In genomic region chr20:31706607-31707257, GRCh38 we compare ENCODE assay signal across 13 cellular contexts. TPM values are rescaled to one million over a fixed set of nuclear protein-coding genes. Genes with fewer than 3 reads are reported as not detected.
A peak's percentile ranks its signal among the peaks of the same experiment; 100 is the strongest.
DNase-seq lines count a peak whose midpoint lies in the region; ATAC-seq and TF ChIP-seq lines count a peak whose summit lies in the region.
"Had no signal": no experiment of that assay in that cellular context is flagged by ENCODE, and none has a peak within 500 bp of the region (broad histone marks: within the 10 kb centered on the region; RNA-seq: fewer than 3 reads in every experiment).

No MANE protein-coding gene starts in this region.

- H3K27me3 ChIP-seq in foreskin keratinocyte (no peaks in the 10 kb centered on the region), subcutaneous abdominal adipose tissue (ENCODE audit: control insufficient read depth in 5 of 5, insufficient read depth in 4 of 5, low read length in 5 of 5) (no peaks in the 10 kb centered on the region)

- no peak overlapping the region for H3K4me3 ChIP-seq in subcutaneous abdominal adipose tissue (ENCODE audit: low read depth in 1 of 5, low read length in 5 of 5)
- H3K4me3 ChIP-seq: SK-N-MC had no signal

- no peaks in the 10 kb centered on the region for H3K9me3 Mint-ChIP-seq in T-helper 1 cell treated with Interleukin-12 subunit alpha and Interleukin-12 subunit beta and Interleukin-4 antibody, amounts not matched to agents 30 μg/mL and 1 μg/mL, for 36 hours

- peaks cover 61% of the 10 kb centered on the region for H3K4me1 Mint-ChIP-seq in T-helper 1 cell treated with Interleukin-12 subunit alpha and Interleukin-12 subunit beta and Interleukin-4 antibody, amounts not matched to agents 30 μg/mL and 1 μg/mL, for 36 hours (ENCODE audit: low read depth)

- H3K9me3 ChIP-seq in subcutaneous abdominal adipose tissue (ENCODE audit: control insufficient read depth in 5 of 5, low read length in 5 of 5), result no peaks in the 10 kb centered on the region

- H3K36me3 Mint-ChIP-seq in T-helper 1 cell treated with Interleukin-12 subunit alpha and Interleukin-12 subunit beta and Interleukin-4 antibody, amounts not matched to agents 30 μg/mL and 1 μg/mL, for 36 hours (ENCODE audit: low read depth), result peaks cover 41% of the 10 kb centered on the region

- peak overlapping the region; percentile 8 for H3K27ac Mint-ChIP-seq in T-helper 1 cell treated with Interleukin-12 subunit alpha and Interleukin-12 subunit beta and Interleukin-4 antibody, amounts not matched to agents 30 μg/mL and 1 μg/mL, for 36 hours

- H3K36me3 ChIP-seq in subcutaneous abdominal adipose tissue (ENCODE audit: control insufficient read depth in 5 of 5, insufficient read depth in 5 of 5, low read length in 5 of 5), result peaks cover 11 to 45% (median 25%) of the 10 kb centered on the region in 5 donors

- no peak overlapping the region for H3K4me3 Mint-ChIP-seq in T-helper 1 cell treated with Interleukin-12 subunit alpha and Interleukin-12 subunit beta and Interleukin-4 antibody, amounts not matched to agents 30 μg/mL and 1 μg/mL, for 36 hours

- TF ChIP-seq POLR2A in GM18505 (IDR thresholded peaks at IDR 0.05; ENCODE audit: borderline replicate concordance, extremely low read depth, insufficient read depth, insufficient read length), result no peak

- H3K9ac ChIP-seq in subcutaneous abdominal adipose tissue (ENCODE audit: low read length in 5 of 5), result no peak overlapping the region

- H3K4me1 ChIP-seq in foreskin keratinocyte, result peaks cover 40% of the 10 kb centered on the region
- peaks cover 7 to 67% (median 60%) of the 10 kb centered on the region in 5 donors for H3K4me1 ChIP-seq in subcutaneous abdominal adipose tissue (ENCODE audit: control insufficient read depth in 5 of 5, insufficient read depth in 5 of 5, low read length in 5 of 5)

- no peak for TF ChIP-seq CTCF in foreskin keratinocyte (conservative IDR thresholded peaks at IDR 0.05)

- ATAC-seq in foreskin keratinocyte (no peak), sciatic nerve (no peak), GM18505 (IDR thresholded peaks at IDR 0.05; ENCODE audit: unreplicated experiment) (no peak)

- DNase-seq in T-helper 1 cell (no peak), UCSD-AML1 (lab: John Stamatoyannopoulos, UW; ENCODE audit: unreplicated experiment) (peak; percentile 36), foreskin keratinocyte (no peak), sciatic nerve (ENCODE audit: low spot score) (no peak)
- DNase-seq in activated CD4-positive, alpha-beta T cell treated with anti-CD3 and anti-CD28 coated beads, Interleukin-2, amount 50 U/mL, for 1 hour, result no peak
- DNase-seq: ACHN; activated effector memory CD4-positive, alpha-beta T cell treated with Interleukin-2 at 50 U/mL for 16 hours; foreskin fibroblast; NCI-H2029 treated with DMSO at 0.1 percent for 48 hours had no signal

- H3K27me3 Mint-ChIP-seq in T-helper 1 cell treated with Interleukin-12 subunit alpha and Interleukin-12 subunit beta and Interleukin-4 antibody, amounts not matched to agents 30 μg/mL and 1 μg/mL, for 36 hours (ENCODE audit: low read depth), result no peaks in the 10 kb centered on the region

- intact Hi-C loops in sciatic nerve (cut with DNase I), result no loop called here

- H3K27ac ChIP-seq in foreskin keratinocyte (peak overlapping the region; percentile 97), subcutaneous abdominal adipose tissue (ENCODE audit: low read depth, low read length) (peak overlapping the region; percentile 35)
- H3K27ac ChIP-seq: SK-N-MC had no signal

RNA-seq across cellular contexts. Expression of gene BCL2L1, which starts 15.9 kb away (rescaled TPM):
- total RNA-seq in foreskin keratinocyte (114 and 136 TPM in 2 replicates), sciatic nerve (112 TPM)
- polyA plus RNA-seq in foreskin keratinocyte, result 106 and 115 TPM in 2 replicates

RNA-seq across cellular contexts. Expression of gene TPX2, which starts 32.4 kb away (rescaled TPM):
- total RNA-seq in foreskin keratinocyte (106 and 126 TPM in 2 replicates), sciatic nerve (0.71 TPM)
- polyA plus RNA-seq in foreskin keratinocyte, result 47.2 and 65.4 TPM in 2 replicates

Comparison
In these comparisons a context has a peak if more than half of its experiments do, and no peak if none do; other contexts are left out.
1. RNA of gene TPX2, which starts 32.4 kb away (total RNA-seq): 106 to 126 TPM in foreskin keratinocyte; 0.71 TPM in sciatic nerve (single experiment); every median in the first group is over 10 times any median in the second.